In the genomic region with DNA sequence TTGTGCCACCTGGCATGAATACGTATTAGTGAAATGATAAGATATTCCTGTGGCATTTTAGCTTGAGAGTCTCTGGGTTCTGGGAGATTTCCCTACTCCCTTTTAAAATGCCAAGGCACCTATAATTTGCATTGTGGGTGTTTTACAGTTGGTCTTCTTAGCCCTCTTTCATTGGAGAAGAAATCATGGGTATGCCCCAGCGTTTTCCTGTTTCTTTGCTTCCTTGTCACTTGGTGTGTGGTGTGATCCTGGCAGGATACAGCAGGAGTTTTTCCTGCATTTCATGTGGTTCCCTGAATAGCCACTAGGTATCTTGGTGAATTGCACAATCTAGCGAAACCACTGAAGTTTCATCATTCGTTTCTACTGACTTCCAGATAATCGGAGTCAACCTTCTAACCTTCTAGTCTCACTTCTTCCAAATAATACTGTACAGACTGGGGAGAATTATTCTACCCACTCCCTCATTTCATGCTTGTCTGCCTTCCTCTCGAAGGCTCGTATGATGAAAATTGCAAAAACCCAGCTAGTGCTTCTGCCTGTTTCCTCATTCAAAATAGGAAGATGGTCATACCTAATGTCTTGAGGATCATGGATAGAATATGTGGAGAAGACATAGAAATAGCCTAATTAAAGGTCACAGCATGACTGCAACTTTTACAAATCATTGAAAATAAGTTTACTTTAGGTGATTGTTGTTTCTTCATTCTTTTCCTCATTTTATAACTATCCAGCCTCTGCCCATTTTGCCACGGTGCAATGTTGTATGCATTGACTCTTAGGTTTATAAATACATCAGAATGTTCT, we compare ENCODE assay signal across 8 cellular contexts. TPM values are rescaled to one million over a fixed set of nuclear protein-coding genes. Genes with fewer than 3 reads are reported as not detected.
A peak's percentile ranks its signal among the peaks of the same experiment; 100 is the strongest.
DNase-seq lines count a peak whose midpoint lies in the region; ATAC-seq, FAIRE-seq and TF ChIP-seq lines count a peak whose summit lies in the region.

No MANE protein-coding gene starts in this region.

- H3K4me3 ChIP-seq in adrenal gland (peak overlapping the region in 3 of 4 donors; percentile 34 to 87 (median 66)), HepG2 (replicated peaks in 1 of 3; ENCODE audit: insufficient read depth in 1 of 3, low read depth in 2 of 3, low read length in 3 of 3) (peak overlapping the region; percentile 89 to 99 (median 95)), transverse colon (peak overlapping the region in 3 of 4 donors; percentile 11 to 73 (median 67))

- DNase-seq in Calu3, result no peak
- peak; percentile 81 for DNase-seq in LHCN-M2 (ENCODE audit: low read depth)
- DNase-seq in adrenal gland, result peak in 6 of 7 donors; percentile 54 to 70 (median 58)
- DNase-seq in HepG2 (ENCODE audit: low spot score), result peak; percentile 70
- no peak for DNase-seq in transverse colon
- DNase-seq in T-helper 9 cell, result no peak
- DNase-seq in NCI-H345 (lab: John Stamatoyannopoulos, UW), result no peak

- POLR2A ChIA-PET in HepG2 (lab: Yijun Ruan, JAX), result no interaction called here

- H3K27me3 ChIP-seq in adrenal gland, result no peaks in the 10 kb centered on the region
- H3K27me3 ChIP-seq in HepG2 (ENCODE audit: control insufficient read depth in 1 of 2, insufficient read depth in 2 of 2, low read length in 2 of 2), result no peaks in the 10 kb centered on the region; a peak in 1 of 5 replicates
- H3K27me3 ChIP-seq in transverse colon, result no peaks in the 10 kb centered on the region

- peak; percentile 88 for FAIRE-seq in HepG2 (lab: Jason Lieb, UNC)

- peaks cover 52% of the 10 kb centered on the region for H3K79me2 ChIP-seq in HepG2 (ENCODE audit: insufficient read depth, low read length)

- H2AFZ ChIP-seq in HepG2 (ENCODE audit: low read length), result no peak overlapping the region

- in situ Hi-C loops in HepG2 (cut with HindIII; ENCODE audit: extremely low pct_ligation_motif_present, low pct_unique_long_range_greater_than_20kb) (no loop called here), transverse colon (cut with MboI; ENCODE audit: low pct_ligation_motif_present in 1 of 4, low pct_unique_long_range_greater_than_20kb in 1 of 4, low sequenced_read_pairs in 3 of 4) (loop anchor here in 1 of 4 donors (25.0 kb wide), 1 partner anchor 145 kb away; no protein-coding TSS in a partner anchor)

- peak overlapping the region; percentile 76 for H3K4me3 Mint-ChIP-seq in Calu3 (ENCODE audit: low read depth, unreplicated experiment)

- TF ChIP-seq POLR2A in adrenal gland (IDR thresholded peaks at IDR 0.05) (peak; percentile 40 to 68), HepG2 (IDR thresholded peaks at IDR 0.05; ENCODE audit: insufficient read depth in 1 of 2, low read depth in 2 of 2, low read length in 2 of 2) (no peak; a peak in 1 of 4 replicates), transverse colon (IDR thresholded peaks at IDR 0.05) (no peak)

- intact Hi-C loops in Calu3 (cut with micrococcal nuclease; ENCODE audit: unreplicated experiment), result no loop called here
- intact Hi-C loops in adrenal gland (cut with DNase I), result loop anchor here (5.0 kb wide), 2 partner anchors 40 to 260 kb away; no protein-coding TSS in a partner anchor
- intact Hi-C loops in HepG2 (cut with micrococcal nuclease; ENCODE audit: unreplicated experiment), result loop anchor here (10.0 kb wide), 1 partner anchor 203 kb away; a partner anchor contains a TSS
- intact Hi-C loops in transverse colon (cut with DNase I; ENCODE audit: low total_unique reads), result loop anchor here (10.0 kb wide), 1 partner anchor 257 kb away; no protein-coding TSS in a partner anchor

- peak in 1 of 2 experiments; percentile 57; a peak in 1 of 4 replicates for TF ChIP-seq EP300 in HepG2 (IDR thresholded peaks at IDR 0.05; ENCODE audit: low read depth in 2 of 2, low read length in 2 of 2)
- no peak for TF ChIP-seq EP300 in HepG2 (CRISPR knock-in tag; IDR thresholded peaks at IDR 0.05; ENCODE audit: borderline replicate concordance)
- TF ChIP-seq EP300 in transverse colon (IDR thresholded peaks at IDR 0.05; ENCODE audit: low read depth), result no peak

- no TSS peak for BruUV-seq in Calu3 (replicated peaks; lab: Mats Ljungman, UMichigan)
- no TSS peak for BruUV-seq in HepG2 (replicated peaks; lab: Mats Ljungman, UMichigan)

- CTCF ChIA-PET in Calu3 (lab: Charles Lee) (interaction anchor here (1.3 to 1.6 kb wide), 2 partner anchors 31 to 36 kb away, joined by 3 to 4 read pairs; no protein-coding TSS in a partner anchor), HepG2 (lab: Yijun Ruan, JAX; ENCODE audit: low intra/inter-chr PET ratio, low total read pairs) (no interaction called here)

- WGBS in adrenal gland, 4 donors, result 16 to 23% (median 22%) methylated on average over 8 of the region's 8 CpGs
- 18% methylated on average over 8 of the region's 8 CpGs for WGBS in HepG2 (ENCODE audit: low lambda C conversion rate)
- WGBS in transverse colon (ENCODE audit: low coverage in 1 of 2), 2 donors, result 16 to 50% methylated on average over 3 to 8 of the region's 8 CpGs

- H3K36me3 ChIP-seq in adrenal gland (replicated peaks in 1 of 2) (peaks cover 0 to 29% of the 10 kb centered on the region in 2 donors), HepG2 (replicated peaks in 1 of 2; ENCODE audit: control insufficient read depth in 1 of 2, insufficient read depth in 2 of 2, low read length in 2 of 2) (peaks cover 9 to 31% of the 10 kb centered on the region in 2 experiments), transverse colon (no peaks in the 10 kb centered on the region)

- H3K4me1 Mint-ChIP-seq in Calu3 (ENCODE audit: low read depth, unreplicated experiment), result peaks cover 32% of the 10 kb centered on the region

- peak; percentile 42 for TF ChIP-seq CTCF in Calu3 (IDR thresholded peaks at IDR 0.05; ENCODE audit: unreplicated experiment)
- peak; percentile 30 to 84 (median 77) for TF ChIP-seq CTCF in adrenal gland (IDR thresholded peaks at IDR 0.05)
- peak; percentile 28; the same call in 1 of the 2 replicates for TF ChIP-seq CTCF in HepG2 (CRISPR knock-in tag; IDR thresholded peaks at IDR 0.05)
- peak; percentile 49 to 83 (median 57) for TF ChIP-seq CTCF in transverse colon (IDR thresholded peaks at IDR 0.05)

- H3K27ac Mint-ChIP-seq in Calu3 (ENCODE audit: unreplicated experiment), result peak overlapping the region; percentile 96

- H3K4me2 ChIP-seq in HepG2 (ENCODE audit: low read depth, low read length), result peak overlapping the region; percentile 91

- TF ChIP-seq RAD21 in HepG2 (CRISPR knock-in tag; IDR thresholded peaks at IDR 0.05), result no peak

- H3K27me3 Mint-ChIP-seq in Calu3 (ENCODE audit: unreplicated experiment), result no peaks in the 10 kb centered on the region

- H3K4me1 ChIP-seq in adrenal gland (replicated peaks in 1 of 2) (peaks cover 51% of the 10 kb centered on the region in 2 donors), HepG2 (ENCODE audit: insufficient read depth, low read length) (peaks cover 48% of the 10 kb centered on the region), transverse colon (peaks cover 30 to 70% (median 63%) of the 10 kb centered on the region in 4 donors)

- ATAC-seq in HepG2 (no peak), GM21528 (IDR thresholded peaks at IDR 0.05; ENCODE audit: low FRiP score, unreplicated experiment) (no peak)

- peak overlapping the region; percentile 62 to 100 (median 98) for H3K27ac ChIP-seq in adrenal gland
- H3K27ac ChIP-seq in HepG2 (ENCODE audit: extremely low read length, insufficient read depth, low read length), result peak overlapping the region; percentile 46
- peak overlapping the region; percentile 99 to 100 (median 100) for H3K27ac ChIP-seq in transverse colon

- no peaks in the 10 kb centered on the region for H3K9me3 Mint-ChIP-seq in Calu3 (ENCODE audit: low read depth, unreplicated experiment)

- peaks cover 100% of the 10 kb centered on the region for H3K36me3 Mint-ChIP-seq in Calu3 (ENCODE audit: insufficient read depth, unreplicated experiment)

- peak overlapping the region; percentile 89 for H3K9ac ChIP-seq in HepG2 (ENCODE audit: insufficient read depth, low read depth, low read length)

- peaks cover 40% of the 10 kb centered on the region for H4K20me1 ChIP-seq in HepG2 (ENCODE audit: insufficient read depth, low read length)

- H3K9me3 ChIP-seq in adrenal gland (replicated peaks in 1 of 3) (no peaks in the 10 kb centered on the region), HepG2 (ENCODE audit: low read length) (no peaks in the 10 kb centered on the region), transverse colon (no peaks in the 10 kb centered on the region)

TF ChIP-seq in HepG2, 621 proteins besides CTCF, POLR2A, EP300 and RAD21 (continues in another document):
- TF ChIP-seq KLF15 (CRISPR knock-in tag; IDR thresholded peaks at IDR 0.05; ENCODE audit: borderline replicate concordance) (no peak), CHD2 (IDR thresholded peaks at IDR 0.05; ENCODE audit: low read depth, low read length) (no peak), JUNB (CRISPR knock-in tag; IDR thresholded peaks at IDR 0.05; ENCODE audit: borderline replicate concordance) (no peak)

RNA-seq across cellular contexts. Expression of a gene that starts 2.7 kb away (rescaled TPM):
- total RNA-seq in Calu3 (2022) (62.2 and 71.9 TPM in 2 replicates), LHCN-M2 (2014; rRNA removed) (19.8 and 21.0 TPM in 2 replicates), adrenal gland (100 to 1,000 TPM in 4 of 8 donors, 10 to 100 TPM in 4; 57.2 to 224 (median 118) TPM), HepG2 (2016; rRNA removed; fragmentation: Illumina TruSeq; extraction: Trizol) (1.8 and 2.6 TPM in 2 replicates), transverse colon (10 to 100 TPM; 13.4 to 50.9 (median 18.0) TPM)
- 32.6 TPM for polyA plus RNA-seq in LHCN-M2 (2012)
- polyA plus RNA-seq in adrenal gland (10 to 100 TPM; 19.1 to 50.2 (median 49.8) TPM), HepG2 (2011; rRNA removed) (51.0 and 60.0 TPM in 2 replicates)
- 0.44 and 0.61 TPM in 2 replicates for total RNA-seq in HepG2 (2016; cell fraction: cytosol; rRNA removed; fragmentation: Illumina TruSeq; extraction: Trizol; ENCODE audit: low read depth)
- 2.3 and 2.7 TPM in 2 replicates for total RNA-seq in HepG2 (2016; cell fraction: insoluble cytoplasmic fraction; rRNA removed; fragmentation: Illumina TruSeq; extraction: Trizol)
- total RNA-seq in HepG2 (2016; cell fraction: membrane; rRNA removed; fragmentation: Illumina TruSeq; extraction: Trizol), result 1.5 TPM in 2 replicates
- total RNA-seq in HepG2 (2016; cell fraction: nucleus; rRNA removed; fragmentation: Illumina TruSeq; extraction: Trizol), result 3.0 and 4.3 TPM in 2 replicates
- polyA plus RNA-seq in HepG2 (2011; cell fraction: cytosol; rRNA removed), result 29.3 and 36.0 TPM in 2 replicates
- 35.5 and 51.8 TPM in 2 replicates for polyA plus RNA-seq in HepG2 (2011; cell fraction: nucleus; rRNA removed)
- 145 and 159 TPM in 2 replicates for polyA plus RNA-seq in HepG2 (2012)
- 0.21 and 0.42 TPM in 2 replicates for polyA plus RNA-seq in HepG2 (2016; cell fraction: cytosol; fragmentation: Illumina TruSeq; extraction: Trizol; ENCODE audit: low read depth)
- polyA plus RNA-seq in HepG2 (2016; cell fraction: insoluble cytoplasmic fraction; fragmentation: Illumina TruSeq; extraction: Trizol; ENCODE audit: low read depth), result 3.5 and 4.1 TPM in 2 replicates
- polyA plus RNA-seq in HepG2 (2016; cell fraction: membrane; fragmentation: Illumina TruSeq; extraction: Trizol; ENCODE audit: low read depth), result 0.93 and 1.1 TPM in 2 replicates
- polyA plus RNA-seq in HepG2 (2016; cell fraction: nucleus; fragmentation: Illumina TruSeq; extraction: Trizol; ENCODE audit: insufficient read depth, low read depth), result 5.9 and 7.0 TPM in 2 replicates
- polyA minus RNA-seq in HepG2 (2011; rRNA and poly(A)+ RNA removed; ENCODE audit: low replicate concordance), result 17.6 and 68.5 TPM in 2 replicates
- 59.1 and 63.2 TPM in 2 replicates for polyA minus RNA-seq in HepG2 (2011; cell fraction: cytosol; rRNA and poly(A)+ RNA removed)
- 23.0 and 31.6 TPM in 2 replicates for polyA minus RNA-seq in HepG2 (2011; cell fraction: nucleus; rRNA and poly(A)+ RNA removed)

Comparison
In these comparisons a context has a peak if more than half of its experiments do, and no peak if none do; other contexts are left out.
1. DNase-seq: peak in LHCN-M2 (single experiment), adrenal gland (6 of 7) and HepG2 (single experiment); none in Calu3 (single experiment), transverse colon (single experiment), T-helper 9 cell (single experiment) and NCI-H345 (single experiment).
2. H3K27ac ChIP-seq: peak in every context shown above with its lines; median percentile 100 in transverse colon; 98 in adrenal gland; 46 in HepG2.
3. POLR2A ChIP-seq: peak in adrenal gland (2 of 2); none in HepG2 (0 of 2) and transverse colon (single experiment).
4. Peak in every context shown above with its lines, with median percentiles within 50 percentile points of each other: CTCF ChIP-seq and H3K4me3 ChIP-seq.